In genomic region chr4:158671915-158672806, GRCh38 we compare ENCODE assay signal across 1 cellular context.
TF ChIP-seq lines count a peak whose summit lies in the region.

TSS of gene ETFDH (plus strand) at chr4:158672296. CDS start at chr4:158672457, 161 bp downstream.

TF ChIP-seq in HepG2, 621 proteins besides CTCF, POLR2A, EP300 and RAD21 (continued from another document and continues in another):
- TF ChIP-seq MXD1 (CRISPR knock-in tag; IDR thresholded peaks at IDR 0.05) (peak; percentile 73), NR2C2 (CRISPR knock-in tag; IDR thresholded peaks at IDR 0.05; ENCODE audit: borderline replicate concordance) (peak; percentile 97), ZFP91 (CRISPR knock-in tag; IDR thresholded peaks at IDR 0.05; ENCODE audit: borderline replicate concordance) (peak; percentile 94), FOXA1 (IDR thresholded peaks at IDR 0.05) (no peak), FOXA1 (CRISPR knock-in tag; IDR thresholded peaks at IDR 0.05) (peak; percentile 64), ZMYM2 (CRISPR knock-in tag; IDR thresholded peaks at IDR 0.05) (no peak), KLF13 (CRISPR knock-in tag; IDR thresholded peaks at IDR 0.05) (no peak), NBN (conservative IDR thresholded peaks at IDR 0.05) (no peak), RARA (CRISPR knock-in tag; IDR thresholded peaks at IDR 0.05) (peak; percentile 77), ESRRA (CRISPR knock-in tag; IDR thresholded peaks at IDR 0.05; ENCODE audit: low read depth) (peak; percentile 80), ETV6 (CRISPR knock-in tag; conservative IDR thresholded peaks at IDR 0.05) (peak; percentile 59; the same call in 1 of the 2 replicates), RBFOX2 (IDR thresholded peaks at IDR 0.05; ENCODE audit: low read depth, low read length) (peak; percentile 76), SRSF4 (IDR thresholded peaks at IDR 0.05; ENCODE audit: low read depth, low read length, poor library complexity, severe bottlenecking) (no peak), ASH2L (IDR thresholded peaks at IDR 0.05; ENCODE audit: insufficient read length, low read depth, low read length) (peak; percentile 67), MAF1 (CRISPR knock-in tag; IDR thresholded peaks at IDR 0.05; ENCODE audit: borderline replicate concordance) (peak; percentile 0), KAT2B (IDR thresholded peaks at IDR 0.05; ENCODE audit: borderline replicate concordance, low read depth, low read length) (peak; percentile 42; the same call in 1 of the 2 replicates), ZNF589 (CRISPR knock-in tag; conservative IDR thresholded peaks at IDR 0.05) (peak; percentile 55; the same call in 1 of the 2 replicates), FOXO1 (CRISPR knock-in tag; IDR thresholded peaks at IDR 0.05) (peak; percentile 73), SOX6 (IDR thresholded peaks at IDR 0.05) (no peak), SOX6 (CRISPR knock-in tag; IDR thresholded peaks at IDR 0.05) (peak; percentile 91), IRF2 (CRISPR knock-in tag; IDR thresholded peaks at IDR 0.05) (peak; percentile 97), THAP11 (CRISPR knock-in tag; IDR thresholded peaks at IDR 0.05) (peak; percentile 99), ZNF777 (CRISPR knock-in tag; IDR thresholded peaks at IDR 0.05) (no peak; the same call in 1 of the 2 replicates), ZNF780A (CRISPR knock-in tag; IDR thresholded peaks at IDR 0.05) (no peak), MIER2 (CRISPR knock-in tag; IDR thresholded peaks at IDR 0.05) (0 out of 2 replicates have a peak, but pooled peaks have one; percentile 26), ZNF160 (CRISPR knock-in tag; IDR thresholded peaks at IDR 0.05) (no peak; the same call in 1 of the 2 replicates), ELK4 (CRISPR knock-in tag; IDR thresholded peaks at IDR 0.05; ENCODE audit: borderline replicate concordance) (no peak), NFRKB (IDR thresholded peaks at IDR 0.05) (no peak), AHDC1 (CRISPR knock-in tag; IDR thresholded peaks at IDR 0.05; ENCODE audit: borderline replicate concordance) (no peak; the same call in 1 of the 2 replicates), REPIN1 (CRISPR knock-in tag; IDR thresholded peaks at IDR 0.05; ENCODE audit: borderline replicate concordance, low read depth) (peak; percentile 93), ARID4A (CRISPR knock-in tag; IDR thresholded peaks at IDR 0.05; ENCODE audit: borderline replicate concordance) (peak; percentile 85), ZFP1 (CRISPR knock-in tag; IDR thresholded peaks at IDR 0.05) (peak; percentile 95), ZNF597 (CRISPR knock-in tag; IDR thresholded peaks at IDR 0.05) (no peak), MXD4 (CRISPR knock-in tag; IDR thresholded peaks at IDR 0.05) (peak; percentile 64; the same call in 1 of the 2 replicates), ZNF660 (CRISPR knock-in tag; IDR thresholded peaks at IDR 0.05; ENCODE audit: borderline replicate concordance, low read depth) (no peak), MTF2 (CRISPR knock-in tag; IDR thresholded peaks at IDR 0.05; ENCODE audit: borderline replicate concordance) (peak; percentile 49; the same call in 1 of the 2 replicates), KDM1A (CRISPR knock-in tag; IDR thresholded peaks at IDR 0.05) (no peak), ZNF414 (CRISPR knock-in tag; IDR thresholded peaks at IDR 0.05) (0 out of 2 replicates have a peak, but pooled peaks have one; percentile 75), ZNF784 (CRISPR knock-in tag; IDR thresholded peaks at IDR 0.05; ENCODE audit: borderline replicate concordance) (peak; percentile 89), SKIL (CRISPR knock-in tag; IDR thresholded peaks at IDR 0.05; ENCODE audit: borderline replicate concordance) (no peak; the same call in 1 of the 2 replicates), ZBTB42 (CRISPR knock-in tag; IDR thresholded peaks at IDR 0.05) (no peak), FOXJ3 (CRISPR knock-in tag; IDR thresholded peaks at IDR 0.05; ENCODE audit: borderline replicate concordance) (peak; percentile 73; the same call in 1 of the 2 replicates), TBL1XR1 (IDR thresholded peaks at IDR 0.05; ENCODE audit: borderline replicate concordance, low read length, partially characterized antibody) (peak; percentile 59), ZNF678 (CRISPR knock-in tag; IDR thresholded peaks at IDR 0.05) (no peak), ATF7 (IDR thresholded peaks at IDR 0.05) (peak; percentile 97), ATF7 (CRISPR knock-in tag; IDR thresholded peaks at IDR 0.05) (peak; percentile 95), CAMTA2 (CRISPR knock-in tag; IDR thresholded peaks at IDR 0.05; ENCODE audit: borderline replicate concordance) (no peak; the same call in 1 of the 2 replicates)
